In the genomic region with DNA sequence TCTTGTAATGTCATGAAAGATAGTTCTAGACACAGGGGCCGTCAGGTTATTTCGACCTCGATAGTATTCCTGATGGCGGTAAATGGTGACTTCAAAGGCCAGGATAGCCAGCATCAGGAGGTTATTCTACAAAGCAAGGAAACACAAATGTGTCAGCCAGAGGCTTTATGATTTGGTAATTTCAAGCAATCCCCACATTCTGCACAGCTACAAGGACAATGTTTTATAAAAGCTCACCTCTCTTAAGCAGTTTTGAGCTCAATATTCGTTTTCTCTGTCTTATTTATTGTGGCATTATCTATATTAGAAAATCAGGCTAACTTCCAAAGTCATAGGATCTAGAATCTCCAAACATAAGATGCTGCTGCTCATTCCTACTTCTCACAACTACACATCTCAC, we compare ENCODE assay signal across 30 cellular contexts.
DNase-seq lines count a peak whose midpoint lies in the region; ATAC-seq, FAIRE-seq and TF ChIP-seq lines count a peak whose summit lies in the region.
"Had no signal": no experiment of that assay in that cellular context is flagged by ENCODE, and none has a peak within 500 bp of the region (broad histone marks: within the 10 kb centered on the region; RNA-seq: fewer than 3 reads in every experiment).

No MANE protein-coding gene starts in this region.

- no peaks in the 10 kb centered on the region; the same call in 1 of the 2 replicates for H4K20me1 ChIP-seq in K562 (replicated peaks; ENCODE audit: control insufficient read depth, insufficient read depth, low read length)
- H4K20me1 ChIP-seq: BLaER1; BLaER1 treated with 17β-estradiol and CSF1 and Interleukin-3, amounts not matched to agents 10 nM and 100 nM had no signal

- TF ChIP-seq RAD21 in A549 (conservative IDR thresholded peaks at IDR 0.05 in 1 of 2, IDR thresholded peaks at IDR 0.05 in 1 of 2), result no peak
- no peak for TF ChIP-seq RAD21 in K562 (CRISPR knock-in tag; conservative IDR thresholded peaks at IDR 0.05 in 1 of 2, IDR thresholded peaks at IDR 0.05 in 1 of 2)

- intact Hi-C loops in K562 (cut with micrococcal nuclease), result no loop called here

- no peaks in the 10 kb centered on the region for H3K9me1 ChIP-seq in K562 (ENCODE audit: control insufficient read depth, insufficient read depth, low read length)

- in situ Hi-C loops in K562 (cut with MboI), result no loop called here

- no peaks in the 10 kb centered on the region for H3K9me3 ChIP-seq in A549
- no peaks in the 10 kb centered on the region for H3K9me3 ChIP-seq in K562 (replicated peaks; ENCODE audit: control insufficient read depth, insufficient read depth, low read depth, low read length)
- H3K9me3 ChIP-seq: BE2C; BLaER1; BLaER1 treated with 17β-estradiol and CSF1 and Interleukin-3, amounts not matched to agents 10 nM and 100 nM; Caco-2 had no signal

- no peak for TF ChIP-seq CTCF in A549 (IDR thresholded peaks at IDR 0.05)
- TF ChIP-seq CTCF in K562 (IDR thresholded peaks at IDR 0.05 in 2 of 3, conservative IDR thresholded peaks at IDR 0.05 in 1 of 3; ENCODE audit: insufficient read depth in 2 of 3, low read depth in 1 of 3, low read length in 3 of 3), result no peak

- H3K36me3 ChIP-seq in K562 (ENCODE audit: control insufficient read depth, insufficient read depth, low read length), result no peaks in the 10 kb centered on the region
- H3K36me3 ChIP-seq: BE2C; BLaER1; BLaER1 treated with 17β-estradiol and CSF1 and Interleukin-3, amounts not matched to agents 10 nM and 100 nM had no signal

- 30% methylated on average over 5 of the region's 5 CpGs for WGBS in A549 (ENCODE audit: missing lambda C conversion rate)
- WGBS in K562 (ENCODE audit: insufficient coverage, low coverage, missing lambda C conversion rate), result 1% methylated on average over 5 of the region's 5 CpGs

- H3K27ac ChIP-seq in A549 (no peak overlapping the region), K562 (ENCODE audit: extremely low read depth, low read depth, low read length) (no peak overlapping the region)
- H3K27ac ChIP-seq: 22Rv1; BLaER1; BLaER1 treated with 17β-estradiol and CSF1 and Interleukin-3, amounts not matched to agents 10 nM and 100 nM; C4-2B had no signal

- no peak overlapping the region for H2AFZ ChIP-seq in K562 (ENCODE audit: low read depth, low read length)

- no TSS peak for BruUV-seq in K562 (replicated peaks; lab: Mats Ljungman, UMichigan)

- no peak overlapping the region for H3K9ac ChIP-seq in K562 (ENCODE audit: insufficient read depth in 1 of 2, low read depth in 2 of 2, low read length in 2 of 2)
- H3K9ac ChIP-seq: BLaER1; BLaER1 treated with 17β-estradiol and CSF1 and Interleukin-3, amounts not matched to agents 10 nM and 100 nM had no signal

- TF ChIP-seq POLR2A in A549 (IDR thresholded peaks at IDR 0.05; ENCODE audit: low read length) (no peak), K562 (conservative IDR thresholded peaks at IDR 0.05) (no peak)

- ATAC-seq in A549 (no peak), K562 (no peak)
- ATAC-seq: CD8-positive, alpha-beta T cell had no signal

- FAIRE-seq in A549 (lab: Jason Lieb, UNC) (no peak), K562 (lab: Jason Lieb, UNC) (no peak)
- FAIRE-seq: A204.1, D721Med had no signal

- H3K4me1 ChIP-seq in A549 (no peaks in the 10 kb centered on the region), K562 (replicated peaks in 1 of 2; ENCODE audit: control insufficient read depth in 2 of 2, insufficient read depth in 2 of 2, low read length in 2 of 2) (no peaks in the 10 kb centered on the region)
- H3K4me1 ChIP-seq: BE2C; BLaER1; BLaER1 treated with 17β-estradiol and CSF1 and Interleukin-3, amounts not matched to agents 10 nM and 100 nM; Caco-2 had no signal

- no peak overlapping the region for H3K4me2 ChIP-seq in A549
- no peak overlapping the region for H3K4me2 ChIP-seq in K562 (ENCODE audit: insufficient read depth, low read length)
- H3K4me2 ChIP-seq: BLaER1; BLaER1 treated with 17β-estradiol and CSF1 and Interleukin-3, amounts not matched to agents 10 nM and 100 nM had no signal

- peaks cover 17 to 33% of the 10 kb centered on the region in 2 experiments; a peak in 4 of 5 replicates for H3K27me3 ChIP-seq in K562 (ENCODE audit: control insufficient read depth in 2 of 2, insufficient read depth in 2 of 2, low read length in 2 of 2)
- H3K27me3 ChIP-seq: BE2C; BLaER1; BLaER1 treated with 17β-estradiol and CSF1 and Interleukin-3, amounts not matched to agents 10 nM and 100 nM had no signal

- H3K79me2 ChIP-seq in K562 (ENCODE audit: control insufficient read depth, insufficient read depth, low read length), result no peaks in the 10 kb centered on the region

- TF ChIP-seq EP300 in A549 (IDR thresholded peaks at IDR 0.05), result no peak
- TF ChIP-seq EP300 in K562 (IDR thresholded peaks at IDR 0.05; ENCODE audit: low read length), result no peak

- CTCF ChIA-PET in A549 (lab: Yijun Ruan, JAX) (interaction anchor here (0.6 kb wide), 1 partner anchor 796 kb away, joined by 3 read pairs; no protein-coding TSS in a partner anchor), K562 (lab: Yijun Ruan, JAX; ENCODE audit: low intra/inter-chr PET ratio) (no interaction called here)

- H3K4me3 ChIP-seq in A549 (no peak overlapping the region), K562 (no peak overlapping the region)
- H3K4me3 ChIP-seq: BLaER1; BLaER1 treated with 17β-estradiol and CSF1 and Interleukin-3, amounts not matched to agents 10 nM and 100 nM had no signal

- POLR2A ChIA-PET in A549 (lab: Yijun Ruan, JAX) (no interaction called here), K562 (lab: Yijun Ruan, JAX) (no interaction called here)

- DNase-seq in A549 (ENCODE audit: low read depth in 1 of 2, low spot score in 1 of 2) (no peak), K562 (ENCODE audit: extremely low read depth in 1 of 4, low spot score in 3 of 4) (no peak), T-helper 2 cell (no peak), dermis blood vessel endothelial cell (no peak)
- DNase-seq: 8988T; ACHN; AML-193; BE2C; C1 segment of cervical spinal cord; Caco-2; Calu3; CD4-positive, alpha-beta memory T cell; CD4-positive, alpha-beta T cell; CD4-positive, CD25-positive, alpha-beta regulatory T cell; CD8-positive, alpha-beta memory T cell; CD8-positive, alpha-beta T cell; COR-L47; DMS 273 treated with DMSO at 0.1 percent for 48 hours; DMS153; DMS53; DMS79; DMS79 treated with DMSO at 0.1 percent for 48 hours; DND-41; EL had no signal

TF ChIP-seq in A549, 52 proteins besides CTCF, POLR2A, EP300 and RAD21:
- TF ChIP-seq CBX8 (IDR thresholded peaks at IDR 0.05) (peak; percentile 74; the same call in 1 of the 2 replicates), FOXS1 (CRISPR knock-in tag; IDR thresholded peaks at IDR 0.05) (no peak)

TF ChIP-seq in K562, 482 proteins besides CTCF, POLR2A, EP300 and RAD21:
- peak; percentile 59 for TF ChIP-seq CBX8 (IDR thresholded peaks at IDR 0.05; ENCODE audit: borderline replicate concordance, extremely low read depth, low read depth, low read length, poor library complexity, severe bottlenecking)
- peak; percentile 57 for TF ChIP-seq BMI1 (IDR thresholded peaks at IDR 0.05; ENCODE audit: low read length)
- TF ChIP-seq PURB (CRISPR knock-in tag; IDR thresholded peaks at IDR 0.05; ENCODE audit: low read depth), result no peak
- TF ChIP-seq GMEB1 (CRISPR knock-in tag; IDR thresholded peaks at IDR 0.05), result no peak
- TF ChIP-seq ZBTB7A (IDR thresholded peaks at IDR 0.05; ENCODE audit: borderline replicate concordance, control insufficient read depth, low read depth, low read length), result no peak
- TF ChIP-seq HSF4 (CRISPR knock-in tag; IDR thresholded peaks at IDR 0.05; ENCODE audit: borderline replicate concordance), result no peak
- TF ChIP-seq TFAP4 (CRISPR knock-in tag; IDR thresholded peaks at IDR 0.05; ENCODE audit: borderline replicate concordance), result no peak

Comparison
In these comparisons a context has a peak if more than half of its experiments do, and no peak if none do; other contexts are left out.
1. Of the 35 proteins assayed by ChIP-seq in both K562 and A549: peak only in K562: none; only in A549: none; in both: CBX8; in neither: 34.